29 cellular contexts compared by ENCODE assay signal in the genomic region with DNA sequence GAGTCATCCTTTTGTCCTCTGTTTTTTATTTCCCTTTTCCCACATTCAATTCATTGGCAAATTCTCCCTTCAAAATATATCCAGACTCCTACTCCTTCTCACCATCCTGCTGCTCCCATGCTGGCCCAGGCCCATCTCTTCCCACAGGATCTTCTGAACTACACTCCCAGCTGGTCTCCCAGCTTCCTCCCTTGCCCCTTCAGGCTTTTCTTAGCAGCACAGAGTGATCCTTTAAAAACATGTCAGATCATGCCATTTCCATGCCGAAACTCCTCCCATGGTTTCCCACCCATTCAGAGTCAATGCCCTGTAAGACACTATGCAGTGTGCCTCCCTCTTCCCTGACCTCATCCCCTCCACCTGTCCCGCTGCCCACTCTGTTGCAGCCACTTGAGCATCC. TPM values are rescaled to one million over a fixed set of nuclear protein-coding genes. Genes with fewer than 3 reads are reported as not detected.
"Had no signal": no experiment of that assay in that cellular context is flagged by ENCODE, and none has a peak within 500 bp of the region (broad histone marks: within the 10 kb centered on the region; RNA-seq: fewer than 3 reads in every experiment).

No MANE protein-coding gene starts in this region.

- H3K4me3 ChIP-seq: coronary artery, heart left ventricle, pancreas, psoas muscle, right lobe of liver, skin epidermis, tibial artery, upper lobe of left lung had no signal

- H3K9me3 ChIP-seq: heart left ventricle, pancreas, psoas muscle, right lobe of liver, tibial artery, upper lobe of left lung had no signal

- H3K4me1 ChIP-seq: pancreas, psoas muscle, right lobe of liver, upper lobe of left lung had no signal

- H3K36me3 ChIP-seq: heart left ventricle, pancreas, right lobe of liver, tibial artery, upper lobe of left lung had no signal

- H3K27ac ChIP-seq: coronary artery, heart left ventricle, pancreas, psoas muscle, right lobe of liver, tibial artery, upper lobe of left lung had no signal

- ATAC-seq: esophagus mucosa, heart left ventricle, left lobe of liver, natural killer cell, pancreas, psoas muscle, right lobe of liver had no signal

- DNase-seq: central memory CD4-positive, alpha-beta T cell; effector CD4-positive, alpha-beta T cell; endodermal cell; heart left ventricle; natural killer cell; nucleus accumbens; pancreas; psoas muscle; retina; right lobe of liver; stimulated activated CD4-positive, alpha-beta T cell treated with anti-CD3 and anti-CD28 coated beads, Interleukin-2, amount 100 ng/mL, for 48 hours; stimulated activated naive CD4-positive, alpha-beta T cell treated with Interleukin-2 at 50 U/mL for 16 hours; tibial artery; upper lobe of left lung had no signal

- H3K27me3 ChIP-seq: heart left ventricle, pancreas, right lobe of liver, upper lobe of left lung had no signal

RNA-seq across cellular contexts. Expression of a gene that starts 2.4 kb away (rescaled TPM):
- total RNA-seq: chondrocyte, dermis microvascular lymphatic vessel endothelial cell, endodermal cell, endothelial cell of umbilical vein, esophagus mucosa, fibroblast of lung, frontal cortex, glomerular endothelial cell, heart left ventricle, left lobe of liver, mesothelial cell of epicardium, mucosa of gallbladder, myocyte, natural killer cell, neural crest cell, pancreas, psoas muscle, right lobe of liver, temporal lobe, upper lobe of left lung had no signal
- polyA plus RNA-seq: endothelial cell of umbilical vein, fibroblast of lung, heart left ventricle, pancreas, psoas muscle had no signal

RNA-seq across cellular contexts. Expression of a gene that starts 18.3 kb away (rescaled TPM):
- total RNA-seq: chondrocyte, dermis microvascular lymphatic vessel endothelial cell, endodermal cell, endothelial cell of umbilical vein, esophagus mucosa, fibroblast of lung, frontal cortex, glomerular endothelial cell, heart left ventricle, left lobe of liver, mesothelial cell of epicardium, mucosa of gallbladder, myocyte, natural killer cell, neural crest cell, pancreas, psoas muscle, right lobe of liver, temporal lobe, upper lobe of left lung had no signal
- polyA plus RNA-seq: endothelial cell of umbilical vein, fibroblast of lung, heart left ventricle, pancreas, psoas muscle had no signal

RNA-seq across cellular contexts. Expression of a gene that starts 20.6 kb away (rescaled TPM):
- total RNA-seq: chondrocyte, dermis microvascular lymphatic vessel endothelial cell, endodermal cell, endothelial cell of umbilical vein, esophagus mucosa, fibroblast of lung, frontal cortex, glomerular endothelial cell, heart left ventricle, left lobe of liver, mesothelial cell of epicardium, mucosa of gallbladder, myocyte, natural killer cell, neural crest cell, pancreas, psoas muscle, right lobe of liver, temporal lobe, upper lobe of left lung had no signal
- polyA plus RNA-seq: endothelial cell of umbilical vein, fibroblast of lung, heart left ventricle, pancreas, psoas muscle had no signal

RNA-seq across cellular contexts. Expression of a gene that starts 46.3 kb away (rescaled TPM):
- total RNA-seq: chondrocyte, dermis microvascular lymphatic vessel endothelial cell, endodermal cell, endothelial cell of umbilical vein, fibroblast of lung, frontal cortex, glomerular endothelial cell, heart left ventricle, left lobe of liver, mesothelial cell of epicardium, mucosa of gallbladder, myocyte, natural killer cell, neural crest cell, pancreas, psoas muscle, right lobe of liver, temporal lobe, upper lobe of left lung had no signal
- polyA plus RNA-seq: endothelial cell of umbilical vein, fibroblast of lung, heart left ventricle, pancreas, psoas muscle had no signal
